ENCODE assay signal across 1 cellular context in genomic region chr6:136289327-136289578, GRCh38.
A peak's percentile ranks its signal among the peaks of the same experiment; 100 is the strongest.
TF ChIP-seq lines count a peak whose summit lies in the region.

No MANE protein-coding gene starts in this region.

TF ChIP-seq in GM12878, 131 proteins besides CTCF, POLR2A, EP300 and RAD21 (continued from another document and continues in another):
- TF ChIP-seq NKRF (conservative IDR thresholded peaks at IDR 0.05) = no peak; the same call in 1 of the 2 replicates
- TF ChIP-seq SUZ12 (IDR thresholded peaks at IDR 0.05; ENCODE audit: unreplicated experiment) = no peak
- TF ChIP-seq NFIC (IDR thresholded peaks at IDR 0.05; ENCODE audit: low read depth, low read length) = no peak
- peak; percentile 59 for TF ChIP-seq IKZF1 (conservative IDR thresholded peaks at IDR 0.05)
- 0 out of 2 replicates have a peak, but pooled peaks have one; percentile 14 for TF ChIP-seq CBX5 (IDR thresholded peaks at IDR 0.05; ENCODE audit: low read depth)
- no peak for TF ChIP-seq IRF3 (IDR thresholded peaks at IDR 0.05)
- no peak for TF ChIP-seq PBX3 (IDR thresholded peaks at IDR 0.05; ENCODE audit: insufficient replicate concordance, low read depth, low read length)
- TF ChIP-seq TCF12 (IDR thresholded peaks at IDR 0.05; ENCODE audit: low read depth, low read length) = 0 out of 2 replicates have a peak, but pooled peaks have one; percentile 12
- TF ChIP-seq MTA2 (IDR thresholded peaks at IDR 0.05; ENCODE audit: low read depth) = no peak
- TF ChIP-seq DPF2 (IDR thresholded peaks at IDR 0.05) = no peak
- no peak for TF ChIP-seq ZBTB33 (IDR thresholded peaks at IDR 0.05)
- TF ChIP-seq ZNF687 (IDR thresholded peaks at IDR 0.05) = peak; percentile 52
- TF ChIP-seq PRDM15 (CRISPR knock-in tag; IDR thresholded peaks at IDR 0.05) = 0 out of 2 replicates have a peak, but pooled peaks have one; percentile 10
- no peak for TF ChIP-seq CREB1 (IDR thresholded peaks at IDR 0.05; ENCODE audit: low read depth)
- TF ChIP-seq NRF1 (conservative IDR thresholded peaks at IDR 0.05; ENCODE audit: low read depth, low read length) = peak; percentile 65
- no peak for TF ChIP-seq POLR2AphosphoS2 (IDR thresholded peaks at IDR 0.05; ENCODE audit: low read depth, low read length)
- TF ChIP-seq CHD1 (IDR thresholded peaks at IDR 0.05; ENCODE audit: low read depth, low read length) = no peak
- peak; percentile 55 for TF ChIP-seq KLF5 (IDR thresholded peaks at IDR 0.05; ENCODE audit: partially characterized antibody)
- TF ChIP-seq MXI1 (IDR thresholded peaks at IDR 0.05; ENCODE audit: low read depth, low read length) = no peak
- TF ChIP-seq BHLHE40 (IDR thresholded peaks at IDR 0.05; ENCODE audit: borderline replicate concordance in 1 of 2, low read depth in 2 of 2, low read length in 1 of 2) = peak; percentile 18 to 46; a peak in 1 of 4 replicates
- TF ChIP-seq SMC3 (IDR thresholded peaks at IDR 0.05; ENCODE audit: borderline replicate concordance, low read length) = no peak
- no peak for TF ChIP-seq ZBTB40 (IDR thresholded peaks at IDR 0.05; ENCODE audit: borderline replicate concordance)
- TF ChIP-seq TARDBP (IDR thresholded peaks at IDR 0.05; ENCODE audit: borderline replicate concordance) = no peak
- no peak for TF ChIP-seq ZNF24 (IDR thresholded peaks at IDR 0.05)
- no peak for TF ChIP-seq ZBTB4 (CRISPR knock-in tag; IDR thresholded peaks at IDR 0.05)
- TF ChIP-seq MEF2A (IDR thresholded peaks at IDR 0.05; ENCODE audit: insufficient read depth, low read depth, low read length) = no peak
- TF ChIP-seq EGR1 (IDR thresholded peaks at IDR 0.05; ENCODE audit: borderline replicate concordance in 1 of 2, low read depth in 2 of 2, low read length in 2 of 2) = no peak; a peak in 1 of 3 replicates
- TF ChIP-seq TAF1 (IDR thresholded peaks at IDR 0.05; ENCODE audit: borderline replicate concordance, low read depth, low read length) = no peak
- no peak for TF ChIP-seq ATF2 (IDR thresholded peaks at IDR 0.05; ENCODE audit: low read length)
- TF ChIP-seq TBL1XR1 (IDR thresholded peaks at IDR 0.05; ENCODE audit: low read depth, low read length) = no peak
